Comparison of ENCODE assay signal across 8 cellular contexts in genomic region chr20:43508604-43509040, GRCh38. TPM values are rescaled to one million over a fixed set of nuclear protein-coding genes. Genes with fewer than 3 reads are reported as not detected.
DNase-seq lines count a peak whose midpoint lies in the region; ATAC-seq and TF ChIP-seq lines count a peak whose summit lies in the region.

No MANE protein-coding gene starts in this region.

- H3K4me3 ChIP-seq in neutrophil (ENCODE audit: low read depth in 1 of 2, low read length in 1 of 2), result peak overlapping the region; percentile 69 to 82

- TF ChIP-seq CTCF in endothelial cell (IDR thresholded peaks at IDR 0.05; ENCODE audit: unreplicated experiment) (peak; percentile 41), neutrophil (IDR thresholded peaks at IDR 0.05) (no peak)

- peak overlapping the region; percentile 76 for H3K4me3 Mint-ChIP-seq in endothelial cell (ENCODE audit: unreplicated experiment)

- no peak overlapping the region for H3K27ac ChIP-seq in neutrophil

- H3K4me1 ChIP-seq in neutrophil (ENCODE audit: control insufficient read depth in 1 of 2, insufficient read depth in 1 of 2, low read depth in 1 of 2, low read length in 1 of 2), result peaks cover 14 to 20% of the 10 kb centered on the region in 2 experiments

- no peaks in the 10 kb centered on the region for H3K9me3 ChIP-seq in neutrophil

- no peak overlapping the region for H3K27ac Mint-ChIP-seq in endothelial cell (ENCODE audit: unreplicated experiment)

- no peaks in the 10 kb centered on the region for H3K9me3 Mint-ChIP-seq in endothelial cell (ENCODE audit: unreplicated experiment)

- no peaks in the 10 kb centered on the region for H3K4me1 Mint-ChIP-seq in endothelial cell (ENCODE audit: unreplicated experiment)

- ATAC-seq in sciatic nerve (no peak), HG03432 (IDR thresholded peaks at IDR 0.05; ENCODE audit: unreplicated experiment) (no peak)

- H3K36me3 ChIP-seq in neutrophil, result no peaks in the 10 kb centered on the region

- H3K36me3 Mint-ChIP-seq in endothelial cell (ENCODE audit: low read depth, unreplicated experiment), result no peaks in the 10 kb centered on the region

- H3K27me3 Mint-ChIP-seq in endothelial cell (ENCODE audit: unreplicated experiment), result peaks cover 16% of the 10 kb centered on the region

- DNase-seq in NCI-H748 (lab: John Stamatoyannopoulos, UW; ENCODE audit: unreplicated experiment), result peak; percentile 8
- no peak for DNase-seq in NCI-H748 treated with DMSO at 0.1 percent for 48 hours (lab: John Stamatoyannopoulos, UW)
- DNase-seq in NCI-H510A (lab: John Stamatoyannopoulos, UW), result peak; percentile 36
- DNase-seq in endothelial cell (ENCODE audit: low spot score), result peak; percentile 13
- no peak for DNase-seq in sciatic nerve (ENCODE audit: low spot score)
- no peak for DNase-seq in COLO668 (lab: John Stamatoyannopoulos, UW; ENCODE audit: unreplicated experiment)

- intact Hi-C loops in sciatic nerve (cut with DNase I), result no loop called here

- peaks cover 58% of the 10 kb centered on the region for H3K27me3 ChIP-seq in neutrophil

RNA-seq across cellular contexts. Expression of gene L3MBTL1, which starts 1.1 kb away (rescaled TPM):
- total RNA-seq in endothelial cell (ENCODE audit: unreplicated experiment) (19.8 TPM), sciatic nerve (23.0 TPM)

RNA-seq across cellular contexts. Expression of gene SGK2, which starts 50.2 kb away (rescaled TPM):
- total RNA-seq in endothelial cell (ENCODE audit: unreplicated experiment) (0.85 TPM), sciatic nerve (7.7 TPM)

RNA-seq across cellular contexts. Expression of gene SRSF6, which starts 50.9 kb away (rescaled TPM):
- total RNA-seq in endothelial cell (ENCODE audit: unreplicated experiment) (157 TPM), sciatic nerve (129 TPM)

Comparison
In these comparisons a context has a peak if more than half of its experiments do, and no peak if none do; other contexts are left out.
1. DNase-seq: peak in NCI-H748 (single experiment), NCI-H510A (single experiment) and endothelial cell (single experiment); none in NCI-H748 treated with DMSO at 0.1 percent for 48 hours (single experiment), sciatic nerve (single experiment) and COLO668 (single experiment).